Comparison of ENCODE assay signal across 8 cellular contexts in the genomic region with DNA sequence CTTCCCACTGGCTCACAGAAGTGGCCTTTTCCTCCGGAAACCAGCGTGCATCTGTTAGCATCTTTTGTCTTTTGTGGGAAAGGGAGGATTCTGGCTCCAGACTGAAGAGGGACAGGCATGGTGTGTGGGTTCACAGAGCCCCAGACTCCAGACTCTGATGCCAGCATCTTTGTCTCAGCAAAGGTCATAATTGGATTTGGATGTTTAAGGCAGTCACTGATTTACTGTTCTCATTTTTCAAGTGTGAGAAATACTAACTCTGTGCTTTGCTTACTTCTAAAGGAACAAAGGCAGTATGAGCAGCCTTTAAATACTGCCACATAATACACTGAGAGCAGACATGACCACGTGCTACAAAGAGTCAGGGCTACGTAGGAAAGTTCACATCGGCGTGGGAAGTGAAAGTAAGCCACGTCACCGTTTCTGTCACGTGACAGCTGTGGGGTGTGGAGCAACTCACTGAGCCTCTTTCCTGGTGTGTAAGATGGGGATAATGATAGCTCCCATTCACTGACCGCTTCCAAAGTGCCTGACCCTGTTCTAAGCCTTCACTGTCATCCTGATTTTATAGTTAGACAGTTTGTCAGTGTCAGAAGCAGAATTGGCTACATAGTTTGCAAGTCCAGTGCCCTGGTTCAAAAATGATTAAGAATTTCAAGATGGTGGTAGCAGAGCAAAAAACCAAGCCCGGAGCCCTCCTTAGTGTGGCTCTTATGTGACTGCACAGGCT. TPM values are rescaled to one million over a fixed set of nuclear protein-coding genes. Genes with fewer than 3 reads are reported as not detected.
DNase-seq lines count a peak whose midpoint lies in the region; ATAC-seq and TF ChIP-seq lines count a peak whose summit lies in the region.

No MANE protein-coding gene starts in this region.

- peak overlapping the region; percentile 97 to 98 for H3K27ac Mint-ChIP-seq in activated naive CD4-positive, alpha-beta T cell treated with anti-CD3 and anti-CD28 coated beads, Interleukin-2, amount 50 U/mL, for 72 hours

- no peaks in the 10 kb centered on the region for H3K9me3 Mint-ChIP-seq in activated naive CD4-positive, alpha-beta T cell treated with anti-CD3 and anti-CD28 coated beads, Interleukin-2, amount 50 U/mL, for 72 hours

- DNase-seq in SK-MEL-5 (ENCODE audit: low read depth, low spot score), result peak; percentile 68
- DNase-seq in activated naive CD4-positive, alpha-beta T cell treated with anti-CD3 and anti-CD28 coated beads, Interleukin-2, amount 50 U/mL, for 72 hours (ENCODE audit: low spot score in 2 of 2), result peak; percentile 73 to 87
- DNase-seq in Right ventricle myocardium inferior (ENCODE audit: missing footprints), result peak; percentile 85
- DNase-seq in retinal pigment epithelial cell (ENCODE audit: low read depth), result peak; percentile 81
- no peak for DNase-seq in DMS114 treated with DMSO at 0.1 percent for 48 hours (lab: John Stamatoyannopoulos, UW; ENCODE audit: unreplicated experiment)
- DNase-seq in NCI-H2196 treated with DMSO at 0.1 percent for 48 hours (lab: John Stamatoyannopoulos, UW; ENCODE audit: unreplicated experiment), result no peak

- H3K36me3 Mint-ChIP-seq in activated naive CD4-positive, alpha-beta T cell treated with anti-CD3 and anti-CD28 coated beads, Interleukin-2, amount 50 U/mL, for 72 hours, result no peaks in the 10 kb centered on the region

- TF ChIP-seq CTCF in retinal pigment epithelial cell (conservative IDR thresholded peaks at IDR 0.05; ENCODE audit: low read depth, low read length), result no peak

- in situ Hi-C loops in SK-MEL-5 (cut with HindIII; ENCODE audit: low pct_unique_long_range_greater_than_20kb, low sequenced_read_pairs), result no loop called here

- intact Hi-C loops in Right ventricle myocardium inferior (cut with DNase I), result no loop called here

- ATAC-seq in GM18858 (IDR thresholded peaks at IDR 0.05; ENCODE audit: unreplicated experiment), result peak; percentile 50
- peak; percentile 42 for ATAC-seq in HG03097 (IDR thresholded peaks at IDR 0.05; ENCODE audit: low FRiP score, unreplicated experiment)
- ATAC-seq in activated naive CD4-positive, alpha-beta T cell treated with anti-CD3 and anti-CD28 coated beads, Interleukin-2, amount 50 U/mL, for 72 hours, result peak; percentile 72 to 74
- ATAC-seq in Right ventricle myocardium inferior, result peak; percentile 90

- H3K4me3 ChIP-seq in retinal pigment epithelial cell (ENCODE audit: low read length), result no peak overlapping the region

RNA-seq across cellular contexts. Expression of a gene that starts 24.8 kb away (rescaled TPM):
- total RNA-seq in SK-MEL-5 (2014; rRNA removed; shearing (Covaris generic)), result not detected in 2 replicates
- polyA plus RNA-seq in SK-MEL-5 (2015; cell fraction: cytosol; rRNA removed), result 0.05 TPM in 1 of 2 replicates, not detected in the other
- polyA plus RNA-seq in SK-MEL-5 (2015; cell fraction: nucleus; rRNA removed), result not detected in 2 replicates
- total RNA-seq in activated naive CD4-positive, alpha-beta T cell treated with anti-CD3 and anti-CD28 coated beads, Interleukin-2, amount 50 U/mL, for 72 hours, result over 10,000 TPM in 1 of 2 donors, 1,000 to 10,000 TPM in 1; 8,550 to 11,762 TPM
- total RNA-seq in Right ventricle myocardium inferior, result 1,134 TPM

RNA-seq across cellular contexts. Expression of a gene that starts 43.7 kb away (rescaled TPM):
- total RNA-seq in SK-MEL-5 (2014; rRNA removed; shearing (Covaris generic)), result not detected in 2 replicates
- not detected in 2 replicates for polyA plus RNA-seq in SK-MEL-5 (2015; cell fraction: cytosol; rRNA removed)
- not detected in 2 replicates for polyA plus RNA-seq in SK-MEL-5 (2015; cell fraction: nucleus; rRNA removed)
- not detected for total RNA-seq in activated naive CD4-positive, alpha-beta T cell treated with anti-CD3 and anti-CD28 coated beads, Interleukin-2, amount 50 U/mL, for 72 hours
- 1.5 TPM for total RNA-seq in Right ventricle myocardium inferior

Comparison
In these comparisons a context has a peak if more than half of its experiments do, and no peak if none do; other contexts are left out.
1. DNase-seq: peak in SK-MEL-5 (single experiment), activated naive CD4-positive, alpha-beta T cell treated with anti-CD3 and anti-CD28 coated beads, Interleukin-2, amount 50 U/mL, for 72 hours (2 of 2), Right ventricle myocardium inferior (single experiment) and retinal pigment epithelial cell (single experiment); none in DMS114 treated with DMSO at 0.1 percent for 48 hours (single experiment) and NCI-H2196 treated with DMSO at 0.1 percent for 48 hours (single experiment).
2. RNA of a gene that starts 24.8 kb away (total RNA-seq): 8,550 to 11,762 TPM in activated naive CD4-positive, alpha-beta T cell treated with anti-CD3 and anti-CD28 coated beads, Interleukin-2, amount 50 U/mL, for 72 hours and 1,134 TPM in Right ventricle myocardium inferior (single experiment); not detected in SK-MEL-5; every median in the first group is over 1,000 times any median in the second.
3. Peak in every context shown above with its lines, with median percentiles within 50 percentile points of each other: ATAC-seq.